18 cellular contexts compared by ENCODE assay signal in genomic region chr20:39640147-39640546, GRCh38.
DNase-seq lines count a peak whose midpoint lies in the region; TF ChIP-seq lines count a peak whose summit lies in the region.
"Had no signal": no experiment of that assay in that cellular context is flagged by ENCODE, and none has a peak within 500 bp of the region (broad histone marks: within the 10 kb centered on the region; RNA-seq: fewer than 3 reads in every experiment).

No MANE protein-coding gene starts in this region.

- no peak overlapping the region for H3K27ac Mint-ChIP-seq in osteocyte (ENCODE audit: unreplicated experiment)
- H3K27ac Mint-ChIP-seq: CD14-positive monocyte; CD4-positive, alpha-beta memory T cell; CD4-positive, CD25-positive, alpha-beta regulatory T cell had no signal

- H3K27ac ChIP-seq in esophagus muscularis mucosa (replicated peaks in 1 of 4) = no peak overlapping the region
- H3K27ac ChIP-seq: BLaER1 had no signal

- 94% methylated on average over 8 of the region's 8 CpGs for WGBS in esophagus muscularis mucosa

- no peak overlapping the region for H3K4me3 Mint-ChIP-seq in osteocyte (ENCODE audit: unreplicated experiment)
- H3K4me3 Mint-ChIP-seq: CD14-positive monocyte; CD4-positive, alpha-beta memory T cell; CD4-positive, CD25-positive, alpha-beta regulatory T cell; CD8-positive, alpha-beta memory T cell had no signal

- peaks cover 0 to 11% (median 0%) of the 10 kb centered on the region in 4 donors for H3K27me3 ChIP-seq in esophagus muscularis mucosa
- H3K27me3 ChIP-seq: BE2C, BLaER1 had no signal

- H3K27me3 Mint-ChIP-seq in osteocyte (ENCODE audit: unreplicated experiment) = peaks cover 36% of the 10 kb centered on the region
- H3K27me3 Mint-ChIP-seq: CD4-positive, CD25-positive, alpha-beta regulatory T cell had no signal

- H3K9me3 Mint-ChIP-seq in osteocyte (ENCODE audit: unreplicated experiment) = no peaks in the 10 kb centered on the region

- H3K36me3 Mint-ChIP-seq in osteocyte (ENCODE audit: unreplicated experiment) = no peaks in the 10 kb centered on the region
- H3K36me3 Mint-ChIP-seq: CD14-positive monocyte; CD4-positive, alpha-beta memory T cell; CD4-positive, CD25-positive, alpha-beta regulatory T cell; CD8-positive, alpha-beta memory T cell had no signal

- H3K4me1 Mint-ChIP-seq in osteocyte (ENCODE audit: unreplicated experiment) = peaks cover 4% of the 10 kb centered on the region
- H3K4me1 Mint-ChIP-seq: CD14-positive monocyte; CD4-positive, alpha-beta memory T cell; CD4-positive, CD25-positive, alpha-beta regulatory T cell; CD8-positive, alpha-beta memory T cell had no signal

- no peak for TF ChIP-seq CTCF in esophagus muscularis mucosa (IDR thresholded peaks at IDR 0.05)
- TF ChIP-seq CTCF in osteocyte (IDR thresholded peaks at IDR 0.05) = no peak

- intact Hi-C loops in esophagus muscularis mucosa (cut with DNase I) = no loop called here

- TF ChIP-seq EP300 in esophagus muscularis mucosa (IDR thresholded peaks at IDR 0.05) = no peak

- no peaks in the 10 kb centered on the region for H3K4me1 ChIP-seq in esophagus muscularis mucosa
- H3K4me1 ChIP-seq: BE2C had no signal

- no peak for TF ChIP-seq POLR2A in esophagus muscularis mucosa (IDR thresholded peaks at IDR 0.05; ENCODE audit: low read depth)

- no peaks in the 10 kb centered on the region for H3K9me3 ChIP-seq in esophagus muscularis mucosa
- H3K9me3 ChIP-seq: BE2C, BLaER1 had no signal

- DNase-seq in esophagus muscularis mucosa (ENCODE audit: extremely low spot score) = peak; percentile 57
- DNase-seq in osteocyte (ENCODE audit: extremely low spot score, unreplicated experiment) = peak; percentile 66
- no peak for DNase-seq in DMS153 (lab: John Stamatoyannopoulos, UW)
- DNase-seq in MV-4-11 (lab: John Stamatoyannopoulos, UW) = no peak
- DNase-seq in NOMO-1 (lab: John Stamatoyannopoulos, UW; ENCODE audit: unreplicated experiment in 2 of 2) = no peak
- DNase-seq: 8988T; ACHN; BE2C; C1 segment of cervical spinal cord; CD4-positive, alpha-beta memory T cell; CD4-positive, CD25-positive, alpha-beta regulatory T cell; CD8-positive, alpha-beta memory T cell; COR-L47; DMS 273 treated with DMSO at 0.1 percent for 48 hours; DMS79 treated with DMSO at 0.1 percent for 48 hours; GF-D8 had no signal

- no peaks in the 10 kb centered on the region for H3K36me3 ChIP-seq in esophagus muscularis mucosa
- H3K36me3 ChIP-seq: BE2C, BLaER1 had no signal

- no peak overlapping the region for H3K4me3 ChIP-seq in esophagus muscularis mucosa
- H3K4me3 ChIP-seq: BLaER1 had no signal

Comparison
In these comparisons a context has a peak if more than half of its experiments do, and no peak if none do; other contexts are left out.
1. DNase-seq: peak in esophagus muscularis mucosa (single experiment) and osteocyte (single experiment); none in DMS153 (single experiment), MV-4-11 (single experiment) and NOMO-1 (0 of 2).